ENCODE assay signal across 14 cellular contexts in the genomic region with DNA sequence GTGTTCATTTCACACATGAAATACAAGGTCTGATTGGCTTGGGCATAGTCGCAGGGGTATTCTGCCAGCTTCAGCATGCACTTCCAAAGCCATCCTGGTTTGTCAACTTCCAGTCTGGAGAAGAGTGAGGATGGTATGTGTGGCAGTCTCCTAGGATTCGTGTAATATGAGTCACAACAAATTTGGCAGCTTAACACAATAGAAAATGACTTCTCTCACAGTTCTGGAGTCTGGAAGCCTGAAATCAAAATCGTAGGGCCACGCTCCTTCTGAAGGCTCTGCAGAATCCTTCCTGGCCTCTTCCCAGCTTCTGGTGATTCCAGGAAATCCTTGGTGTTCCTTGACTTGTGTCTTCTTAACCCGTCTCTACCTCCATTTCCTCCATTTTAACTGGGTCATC.
DNase-seq lines count a peak whose midpoint lies in the region; ATAC-seq and TF ChIP-seq lines count a peak whose summit lies in the region.
"Had no signal": no experiment of that assay in that cellular context is flagged by ENCODE, and none has a peak within 500 bp of the region (broad histone marks: within the 10 kb centered on the region; RNA-seq: fewer than 3 reads in every experiment).

No MANE protein-coding gene starts in this region.

- H3K79me2 ChIP-seq in smooth muscle cell (ENCODE audit: low read depth) = no peaks in the 10 kb centered on the region

- DNase-seq in Ammon's horn (ENCODE audit: low spot score) (peak; percentile 38), MG63 (peak; percentile 62), brain microvascular endothelial cell (peak; percentile 28), kidney glomerular epithelial cell (lab: John Stamatoyannopoulos, UW) (peak; percentile 11), smooth muscle cell (lab: John Stamatoyannopoulos, UW; ENCODE audit: unreplicated experiment) (no peak), H7 (no peak)
- DNase-seq: aorta; DMS 273 treated with DMSO at 0.1 percent for 48 hours; effector memory CD4-positive, alpha-beta T cell; substantia nigra had no signal

- H3K4me1 ChIP-seq in smooth muscle cell (ENCODE audit: low read depth) = no peaks in the 10 kb centered on the region

- ATAC-seq in GM18858 (IDR thresholded peaks at IDR 0.05; ENCODE audit: unreplicated experiment) = no peak
- no peak for ATAC-seq in GM19397 (IDR thresholded peaks at IDR 0.05; ENCODE audit: unreplicated experiment)

- WGBS in smooth muscle cell (ENCODE audit: low lambda C conversion rate) = 78% methylated on average over 5 of the region's 5 CpGs

- no peaks in the 10 kb centered on the region for H3F3A ChIP-seq in smooth muscle cell (ENCODE audit: low read depth)

- in situ Hi-C loops in brain microvascular endothelial cell (cut with HindIII; ENCODE audit: low pct_ligation_motif_present, low sequenced_read_pairs) = no loop called here

- no peak overlapping the region for H3K9ac ChIP-seq in smooth muscle cell (ENCODE audit: low read depth)

- H3K27ac ChIP-seq in brain microvascular endothelial cell = no peak overlapping the region
- H3K27ac ChIP-seq in smooth muscle cell (ENCODE audit: low read depth) = no peak overlapping the region
- H3K27ac ChIP-seq: HL-60 had no signal

- no peak overlapping the region for H3K4me2 ChIP-seq in smooth muscle cell

- H3K9me3 ChIP-seq in MG63 (no peaks in the 10 kb centered on the region), smooth muscle cell (replicated peaks; ENCODE audit: low read depth) (no peaks in the 10 kb centered on the region)
- H3K9me3 ChIP-seq: SJCRH30 had no signal

- H3K27me3 ChIP-seq in MG63 = no peaks in the 10 kb centered on the region
- no peaks in the 10 kb centered on the region for H3K27me3 ChIP-seq in brain microvascular endothelial cell (replicated peaks)
- no peaks in the 10 kb centered on the region for H3K27me3 ChIP-seq in smooth muscle cell (ENCODE audit: low read depth)
- H3K27me3 ChIP-seq in H7 (ENCODE audit: control insufficient read depth, insufficient read depth, low read length) = no peaks in the 10 kb centered on the region
- H3K27me3 ChIP-seq: SJCRH30 had no signal

- H3K36me3 ChIP-seq in MG63 = no peaks in the 10 kb centered on the region
- H3K36me3 ChIP-seq in brain microvascular endothelial cell (replicated peaks) = no peaks in the 10 kb centered on the region
- H3K36me3 ChIP-seq in smooth muscle cell (ENCODE audit: low read depth) = no peaks in the 10 kb centered on the region
- H3K36me3 ChIP-seq in H7 (replicated peaks; ENCODE audit: control insufficient read depth, insufficient read depth, low read length) = no peaks in the 10 kb centered on the region; the same call in 1 of the 2 replicates
- H3K36me3 ChIP-seq: SJCRH30 had no signal

- H3K4me3 ChIP-seq in MG63 = no peak overlapping the region
- no peak overlapping the region for H3K4me3 ChIP-seq in brain microvascular endothelial cell (ENCODE audit: low read depth, low read length)
- no peak overlapping the region for H3K4me3 ChIP-seq in smooth muscle cell
- no peak overlapping the region for H3K4me3 ChIP-seq in H7 (ENCODE audit: insufficient read depth, low read depth, low read length)
- H3K4me3 ChIP-seq: SJCRH30 had no signal

- no peaks in the 10 kb centered on the region for H4K20me1 ChIP-seq in smooth muscle cell (ENCODE audit: low read depth)

- TF ChIP-seq CTCF in brain microvascular endothelial cell (IDR thresholded peaks at IDR 0.05; ENCODE audit: low read depth, low read length, missing control alignments) (no peak), smooth muscle cell (IDR thresholded peaks at IDR 0.05; ENCODE audit: borderline replicate concordance, insufficient read depth, poor library complexity, severe bottlenecking) (no peak)

- H2AFZ ChIP-seq in smooth muscle cell (ENCODE audit: low read depth) = no peak overlapping the region

Comparison
In these comparisons a context has a peak if more than half of its experiments do, and no peak if none do; other contexts are left out.
1. DNase-seq: peak in Ammon's horn (single experiment), MG63 (single experiment), brain microvascular endothelial cell (single experiment) and kidney glomerular epithelial cell (single experiment); none in smooth muscle cell (single experiment) and H7 (single experiment).